In genomic region chr19:46625731-46626130, GRCh38 we compare ENCODE assay signal across 2 cellular contexts.
TF ChIP-seq lines count a peak whose summit lies in the region.

No MANE protein-coding gene starts in this region.

TF ChIP-seq in IMR-90, 13 proteins besides CTCF, POLR2A, EP300 and RAD21:
- TF ChIP-seq BHLHE40 (IDR thresholded peaks at IDR 0.05; ENCODE audit: low read depth, low read length) (no peak), USF2 (IDR thresholded peaks at IDR 0.05; ENCODE audit: low read depth, low read length) (no peak), MXI1 (IDR thresholded peaks at IDR 0.05; ENCODE audit: borderline replicate concordance, low read depth, low read length) (no peak), SMC3 (IDR thresholded peaks at IDR 0.05; ENCODE audit: low read depth, low read length) (no peak), RFX5 (IDR thresholded peaks at IDR 0.05; ENCODE audit: low read depth, low read length) (no peak), RCOR1 (IDR thresholded peaks at IDR 0.05; ENCODE audit: insufficient replicate concordance, low read length) (no peak), CHD1 (IDR thresholded peaks at IDR 0.05; ENCODE audit: low read depth, low read length) (no peak), NFE2L2 (IDR thresholded peaks at IDR 0.05; ENCODE audit: low read depth, low read length) (no peak), FOS (IDR thresholded peaks at IDR 0.05; ENCODE audit: low read depth, low read length) (no peak), CEBPB (IDR thresholded peaks at IDR 0.05; ENCODE audit: low read depth, low read length) (no peak), MAZ (IDR thresholded peaks at IDR 0.05; ENCODE audit: borderline replicate concordance, low read depth, low read length) (no peak), MAFK (IDR thresholded peaks at IDR 0.05; ENCODE audit: low read depth, low read length) (no peak)
- TF ChIP-seq, protein P1, sequence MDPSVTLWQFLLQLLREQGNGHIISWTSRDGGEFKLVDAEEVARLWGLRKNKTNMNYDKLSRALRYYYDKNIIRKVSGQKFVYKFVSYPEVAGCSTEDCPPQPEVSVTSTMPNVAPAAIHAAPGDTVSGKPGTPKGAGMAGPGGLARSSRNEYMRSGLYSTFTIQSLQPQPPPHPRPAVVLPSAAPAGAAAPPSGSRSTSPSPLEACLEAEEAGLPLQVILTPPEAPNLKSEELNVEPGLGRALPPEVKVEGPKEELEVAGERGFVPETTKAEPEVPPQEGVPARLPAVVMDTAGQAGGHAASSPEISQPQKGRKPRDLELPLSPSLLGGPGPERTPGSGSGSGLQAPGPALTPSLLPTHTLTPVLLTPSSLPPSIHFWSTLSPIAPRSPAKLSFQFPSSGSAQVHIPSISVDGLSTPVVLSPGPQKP (IDR thresholded peaks at IDR 0.05; ENCODE audit: borderline replicate concordance, low read depth, low read length), result no peak

TF ChIP-seq in GM12878, 131 proteins besides CTCF, POLR2A, EP300 and RAD21:
- TF ChIP-seq FOS (IDR thresholded peaks at IDR 0.05; ENCODE audit: borderline replicate concordance, extremely low read depth, insufficient read length) (no peak), NFYA (IDR thresholded peaks at IDR 0.05; ENCODE audit: borderline replicate concordance, low read depth, low read length) (no peak), IRF3 (IDR thresholded peaks at IDR 0.05) (no peak), MEF2B (IDR thresholded peaks at IDR 0.05; ENCODE audit: partially characterized antibody, poor library complexity, severe bottlenecking) (no peak), SMC3 (IDR thresholded peaks at IDR 0.05; ENCODE audit: borderline replicate concordance, low read length) (no peak), MEF2A (IDR thresholded peaks at IDR 0.05; ENCODE audit: insufficient read depth, low read depth, low read length) (no peak), WRNIP1 (IDR thresholded peaks at IDR 0.05; ENCODE audit: borderline replicate concordance, low read depth, low read length) (no peak), NBN (IDR thresholded peaks at IDR 0.05) (no peak), KDM1A (IDR thresholded peaks at IDR 0.05; ENCODE audit: borderline replicate concordance) (no peak), BRCA1 (IDR thresholded peaks at IDR 0.05; ENCODE audit: low read depth, low read length) (no peak), TARDBP (IDR thresholded peaks at IDR 0.05; ENCODE audit: borderline replicate concordance) (no peak), RCOR1 (conservative IDR thresholded peaks at IDR 0.05; ENCODE audit: low read depth, low read length) (no peak), CHD4 (IDR thresholded peaks at IDR 0.05) (no peak), HDGF (IDR thresholded peaks at IDR 0.05) (no peak), SMAD1 (IDR thresholded peaks at IDR 0.05; ENCODE audit: low read depth, partially characterized antibody) (no peak)
- TF ChIP-seq, protein P2, sequence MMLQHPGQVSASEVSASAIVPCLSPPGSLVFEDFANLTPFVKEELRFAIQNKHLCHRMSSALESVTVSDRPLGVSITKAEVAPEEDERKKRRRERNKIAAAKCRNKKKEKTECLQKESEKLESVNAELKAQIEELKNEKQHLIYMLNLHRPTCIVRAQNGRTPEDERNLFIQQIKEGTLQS (IDR thresholded peaks at IDR 0.05; ENCODE audit: borderline replicate concordance, extremely low read depth, low read depth, low read length), result no peak
- TF ChIP-seq, protein P3, sequence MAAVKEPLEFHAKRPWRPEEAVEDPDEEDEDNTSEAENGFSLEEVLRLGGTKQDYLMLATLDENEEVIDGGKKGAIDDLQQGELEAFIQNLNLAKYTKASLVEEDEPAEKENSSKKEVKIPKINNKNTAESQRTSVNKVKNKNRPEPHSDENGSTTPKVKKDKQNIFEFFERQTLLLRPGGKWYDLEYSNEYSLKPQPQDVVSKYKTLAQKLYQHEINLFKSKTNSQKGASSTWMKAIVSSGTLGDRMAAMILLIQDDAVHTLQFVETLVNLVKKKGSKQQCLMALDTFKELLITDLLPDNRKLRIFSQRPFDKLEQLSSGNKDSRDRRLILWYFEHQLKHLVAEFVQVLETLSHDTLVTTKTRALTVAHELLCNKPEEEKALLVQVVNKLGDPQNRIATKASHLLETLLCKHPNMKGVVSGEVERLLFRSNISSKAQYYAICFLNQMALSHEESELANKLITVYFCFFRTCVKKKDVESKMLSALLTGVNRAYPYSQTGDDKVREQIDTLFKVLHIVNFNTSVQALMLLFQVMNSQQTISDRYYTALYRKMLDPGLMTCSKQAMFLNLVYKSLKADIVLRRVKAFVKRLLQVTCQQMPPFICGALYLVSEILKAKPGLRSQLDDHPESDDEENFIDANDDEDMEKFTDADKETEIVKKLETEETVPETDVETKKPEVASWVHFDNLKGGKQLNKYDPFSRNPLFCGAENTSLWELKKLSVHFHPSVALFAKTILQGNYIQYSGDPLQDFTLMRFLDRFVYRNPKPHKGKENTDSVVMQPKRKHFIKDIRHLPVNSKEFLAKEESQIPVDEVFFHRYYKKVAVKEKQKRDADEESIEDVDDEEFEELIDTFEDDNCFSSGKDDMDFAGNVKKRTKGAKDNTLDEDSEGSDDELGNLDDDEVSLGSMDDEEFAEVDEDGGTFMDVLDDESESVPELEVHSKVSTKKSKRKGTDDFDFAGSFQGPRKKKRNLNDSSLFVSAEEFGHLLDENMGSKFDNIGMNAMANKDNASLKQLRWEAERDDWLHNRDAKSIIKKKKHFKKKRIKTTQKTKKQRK (IDR thresholded peaks at IDR 0.05; ENCODE audit: low read depth, low read length), result no peak
TF ChIP-seq in GM12878: peak in this region for 0.
